Comparison of ENCODE assay signal across 8 cellular contexts in genomic region chr2:226605642-226606041, GRCh38.
"Had no signal": no experiment of that assay in that cellular context is flagged by ENCODE, and none has a peak within 500 bp of the region (broad histone marks: within the 10 kb centered on the region; RNA-seq: fewer than 3 reads in every experiment).

No MANE protein-coding gene starts in this region.

- H3K4me1 Mint-ChIP-seq: IgD-negative memory B cell had no signal

- H3K4me3 Mint-ChIP-seq: GM23338, H9, IgD-negative memory B cell had no signal

- H3K4me3 ChIP-seq: GM23338 had no signal

- H3K4me2 ChIP-seq: GM23338 had no signal

- H3K36me3 Mint-ChIP-seq: IgD-negative memory B cell had no signal

- DNase-seq: H9, HCEC 1CT, KG1 had no signal

- H3K27ac Mint-ChIP-seq: GM23338, H9, IgD-negative memory B cell had no signal

- FAIRE-seq: H1, H54, HTR-8/SVneo had no signal

- ATAC-seq: GM23338 had no signal

- H3K9me3 Mint-ChIP-seq: GM23338, H9 had no signal
